Comparison of ENCODE assay signal across 20 cellular contexts in the genomic region with DNA sequence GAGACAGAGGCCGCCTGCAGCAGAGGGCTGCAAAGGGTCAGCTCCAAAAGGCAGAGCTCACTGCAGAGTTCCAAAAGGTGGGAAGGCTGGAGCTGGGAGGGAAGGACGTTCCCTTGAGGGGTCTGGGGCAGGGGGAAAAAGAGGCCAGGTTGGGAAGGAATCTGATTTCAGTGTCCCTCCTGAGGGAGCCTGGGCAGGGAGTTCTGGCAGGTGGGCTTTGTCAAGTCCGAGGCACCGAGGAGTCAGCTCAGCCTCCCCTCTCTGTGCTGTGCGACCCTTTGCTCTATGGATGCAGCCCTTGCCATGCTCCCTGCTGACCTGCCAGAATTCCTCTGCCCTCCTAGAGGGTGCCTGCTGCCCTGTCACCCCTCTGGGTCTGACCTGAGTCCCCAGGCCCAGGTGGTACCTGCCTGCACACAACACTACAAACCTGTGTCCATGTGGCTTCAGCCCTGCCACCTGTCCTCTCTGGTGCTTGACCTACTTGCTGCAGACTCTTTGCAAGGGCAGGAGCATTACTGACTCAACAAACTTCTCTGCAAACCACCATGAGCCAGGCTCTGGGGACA.
"Had no signal": no experiment of that assay in that cellular context is flagged by ENCODE, and none has a peak within 500 bp of the region (broad histone marks: within the 10 kb centered on the region; RNA-seq: fewer than 3 reads in every experiment).

No MANE protein-coding gene starts in this region.

- H3K27ac ChIP-seq: breast epithelium, SK-N-MC, VCaP had no signal

- H3K36me3 ChIP-seq: breast epithelium had no signal

- H3K27ac Mint-ChIP-seq: activated CD4-positive, alpha-beta T cell treated with anti-CD3 and anti-CD28 coated beads, Interleukin-2, amount 10 ng/mL, durations not matched to agents 7 days and 5 days; activated CD8-positive, alpha-beta T cell treated with anti-CD3 and anti-CD28 coated beads for 36 hours; activated naive CD4-positive, alpha-beta T cell treated with anti-CD3 and anti-CD28 coated beads, Interleukin-2, amount 50 U/mL, for 24 hours; activated T-cell treated with anti-CD3 and anti-CD28 coated beads, Interleukin-2, amount 50 U/mL, for 72 hours; activated T-helper 2 cell treated with anti-CD3 and anti-CD28 coated beads, Interferon-gamma antibody, Interleukin-2, Interleukin-4, amounts not matched to agents 10 μg/mL and 5 μg/mL and 100 μg/mL, durations not matched to agents 14 hours and 24 hours and 36 hours had no signal

- H3K4me1 Mint-ChIP-seq: activated CD4-positive, alpha-beta T cell treated with anti-CD3 and anti-CD28 coated beads, Interleukin-2, amount 10 ng/mL, durations not matched to agents 7 days and 5 days; activated naive CD4-positive, alpha-beta T cell treated with anti-CD3 and anti-CD28 coated beads, Interleukin-2, amount 50 U/mL, for 24 hours had no signal

- H3K4me1 ChIP-seq: breast epithelium had no signal

- H3K4me3 ChIP-seq: breast epithelium, SK-N-MC had no signal

- H3K9me3 Mint-ChIP-seq: activated CD4-positive, alpha-beta T cell treated with anti-CD3 and anti-CD28 coated beads, Interleukin-2, amount 10 ng/mL, durations not matched to agents 7 days and 5 days; activated CD8-positive, alpha-beta T cell treated with anti-CD3 and anti-CD28 coated beads for 36 hours; activated naive CD4-positive, alpha-beta T cell treated with anti-CD3 and anti-CD28 coated beads, Interleukin-2, amount 50 U/mL, for 24 hours; activated T-cell treated with anti-CD3 and anti-CD28 coated beads, Interleukin-2, amount 50 U/mL, for 72 hours; activated T-helper 2 cell treated with anti-CD3 and anti-CD28 coated beads, Interferon-gamma antibody, Interleukin-2, Interleukin-4, amounts not matched to agents 10 μg/mL and 5 μg/mL and 100 μg/mL, durations not matched to agents 14 hours and 24 hours and 36 hours had no signal

- H3K36me3 Mint-ChIP-seq: activated naive CD4-positive, alpha-beta T cell treated with anti-CD3 and anti-CD28 coated beads, Interleukin-2, amount 50 U/mL, for 24 hours had no signal

- ATAC-seq: activated CD8-positive, alpha-beta T cell treated with anti-CD3 and anti-CD28 coated beads for 36 hours; activated T-cell treated with anti-CD3 and anti-CD28 coated beads, Interleukin-2, amount 50 U/mL, for 72 hours; Right ventricle myocardium inferior had no signal

- H3K9me3 ChIP-seq: breast epithelium had no signal

- DNase-seq: activated CD4-positive, alpha-beta T cell treated with anti-CD3 and anti-CD28 coated beads, Interleukin-2, amount 10 ng/mL, durations not matched to agents 7 days and 5 days; activated CD4-positive, CD25-positive, alpha-beta regulatory T cell; activated CD8-positive, alpha-beta memory T cell treated with anti-CD3 and anti-CD28 coated beads, Interleukin-2, amount 50 U/mL, for 4 hours; activated CD8-positive, alpha-beta T cell treated with anti-CD3 and anti-CD28 coated beads for 36 hours; activated naive CD4-positive, alpha-beta T cell; activated T-cell treated with anti-CD3 and anti-CD28 coated beads, Interleukin-2, amount 50 U/mL, for 72 hours; central memory CD4-positive, alpha-beta T cell; IMR-90; NCI-H1092; NCI-H1417 treated with DMSO at 0.1 percent for 48 hours; NCI-H1694; NCI-H2081; NCI-H524; T-helper 1 cell had no signal

- H3K4me3 Mint-ChIP-seq: activated CD4-positive, alpha-beta T cell treated with anti-CD3 and anti-CD28 coated beads, Interleukin-2, amount 10 ng/mL, durations not matched to agents 7 days and 5 days; activated CD8-positive, alpha-beta T cell treated with anti-CD3 and anti-CD28 coated beads for 36 hours; activated naive CD4-positive, alpha-beta T cell treated with anti-CD3 and anti-CD28 coated beads, Interleukin-2, amount 50 U/mL, for 24 hours; activated T-cell treated with anti-CD3 and anti-CD28 coated beads, Interleukin-2, amount 50 U/mL, for 72 hours had no signal
